In the genomic region with DNA sequence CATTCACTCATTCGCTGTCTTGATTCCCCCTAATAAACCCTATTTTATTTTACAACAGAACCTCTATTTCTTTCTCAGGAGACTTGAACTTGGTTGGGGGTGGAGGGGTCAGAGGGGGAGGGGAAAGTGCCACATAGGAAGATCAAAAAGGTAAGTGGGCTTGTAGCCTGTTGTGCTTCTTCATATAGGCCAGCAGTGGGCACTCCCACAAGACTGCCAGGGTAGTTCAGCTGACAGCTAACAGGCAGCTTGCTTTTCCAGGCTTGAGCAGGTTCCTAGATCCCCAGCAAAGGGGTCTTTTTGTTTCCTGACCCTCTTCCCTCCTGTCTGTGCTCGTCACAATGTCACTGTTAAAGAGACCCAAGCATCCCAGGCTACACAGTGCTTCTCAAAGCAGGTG, we compare ENCODE assay signal across 1 cellular context.
TF ChIP-seq lines count a peak whose summit lies in the region.

No MANE protein-coding gene starts in this region.

TF ChIP-seq in HepG2, 621 proteins besides CTCF, POLR2A, EP300 and RAD21:
- TF ChIP-seq ZNF790 (CRISPR knock-in tag; IDR thresholded peaks at IDR 0.05; ENCODE audit: borderline replicate concordance) = no peak
- TF ChIP-seq ZZZ3 (CRISPR knock-in tag; IDR thresholded peaks at IDR 0.05; ENCODE audit: borderline replicate concordance) = no peak
- 0 out of 2 replicates have a peak, but pooled peaks have one; percentile 17 for TF ChIP-seq STAG1 (CRISPR knock-in tag; IDR thresholded peaks at IDR 0.05)
- TF ChIP-seq ZSCAN31 (CRISPR knock-in tag; IDR thresholded peaks at IDR 0.05; ENCODE audit: low read depth) = no peak
- no peak for TF ChIP-seq ERF (CRISPR knock-in tag; IDR thresholded peaks at IDR 0.05)
